ENCODE assay signal across 17 cellular contexts in the genomic region with DNA sequence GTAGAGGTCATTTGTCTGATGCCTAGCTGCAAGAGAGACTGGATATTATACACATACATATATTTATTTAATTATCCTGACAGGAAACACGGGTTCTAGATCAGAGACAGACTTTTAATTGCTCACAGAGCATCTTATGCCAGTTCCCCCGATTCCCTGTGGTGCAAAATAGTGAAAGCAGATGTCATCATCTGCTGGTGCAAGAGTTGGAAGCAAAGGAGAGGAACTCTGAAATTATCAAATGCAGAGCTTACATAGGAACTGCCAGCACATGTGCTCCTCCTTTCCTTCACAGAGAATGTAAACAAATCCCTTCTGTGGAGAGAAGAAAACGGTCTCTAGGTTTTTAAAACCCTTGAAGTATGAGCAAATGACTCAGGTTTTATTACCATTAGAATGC.
A peak's percentile ranks its signal among the peaks of the same experiment; 100 is the strongest.
DNase-seq lines count a peak whose midpoint lies in the region; ATAC-seq and TF ChIP-seq lines count a peak whose summit lies in the region.
"Had no signal": no experiment of that assay in that cellular context is flagged by ENCODE, and none has a peak within 500 bp of the region (broad histone marks: within the 10 kb centered on the region; RNA-seq: fewer than 3 reads in every experiment).

No MANE protein-coding gene starts in this region.

- no CpG with 5 or more reads among the region's 3 CpGs for WGBS in IMR-90 (ENCODE audit: extremely low coverage in 2 of 2, insufficient read length in 1 of 2), 2 experiments

- no peaks in the 10 kb centered on the region for H3K4me1 ChIP-seq in IMR-90 (ENCODE audit: control insufficient read depth, insufficient read depth, low read length)

- no peak for TF ChIP-seq CTCF in IMR-90 (conservative IDR thresholded peaks at IDR 0.05; ENCODE audit: low read depth, low read length)
- no peak for TF ChIP-seq CTCF in choroid plexus epithelial cell (conservative IDR thresholded peaks at IDR 0.05; ENCODE audit: low read depth, low read length)
- no peak for TF ChIP-seq CTCF in nephron progenitor cell (IDR thresholded peaks at IDR 0.05)
- TF ChIP-seq CTCF in GM13977 (IDR thresholded peaks at IDR 0.05; ENCODE audit: extremely low read depth, insufficient read depth, missing control alignments): no peak

- H3K18ac ChIP-seq in IMR-90 (ENCODE audit: low read depth, low read length): no peak overlapping the region

- no peaks in the 10 kb centered on the region for H3K36me3 ChIP-seq in IMR-90 (ENCODE audit: control insufficient read depth, insufficient read depth, low read length)

- ATAC-seq in IMR-90 (ENCODE audit: low read depth): peak; percentile 81

- peaks cover 4% of the 10 kb centered on the region for H3K9me3 Mint-ChIP-seq in nephron progenitor cell
- H3K9me3 Mint-ChIP-seq: CD4-positive, CD25-positive, alpha-beta regulatory T cell had no signal

- H3K36me3 Mint-ChIP-seq in nephron progenitor cell (ENCODE audit: low read depth): peaks cover 14% of the 10 kb centered on the region

- no peak overlapping the region for H3K4me3 Mint-ChIP-seq in nephron progenitor cell
- H3K4me3 Mint-ChIP-seq: CD4-positive, CD25-positive, alpha-beta regulatory T cell had no signal

- H3K4me3 ChIP-seq in IMR-90 (ENCODE audit: insufficient read depth, low read depth, low read length): no peak overlapping the region
- no peak overlapping the region for H3K4me3 ChIP-seq in choroid plexus epithelial cell (ENCODE audit: low read depth, low read length)

- peak overlapping the region; percentile 17 for H3K27ac Mint-ChIP-seq in nephron progenitor cell
- H3K27ac Mint-ChIP-seq: CD4-positive, CD25-positive, alpha-beta regulatory T cell had no signal

- BruUV-seq in IMR-90 (replicated peaks; lab: Mats Ljungman, UMichigan): no TSS peak

- H2BK120ac ChIP-seq in IMR-90 (ENCODE audit: low read depth, low read length): no peak overlapping the region

- no peaks in the 10 kb centered on the region for H3K27me3 Mint-ChIP-seq in nephron progenitor cell (ENCODE audit: low read depth, poor library complexity)
- H3K27me3 Mint-ChIP-seq: CD4-positive, CD25-positive, alpha-beta regulatory T cell had no signal

- no peaks in the 10 kb centered on the region for H3K9me3 ChIP-seq in IMR-90 (ENCODE audit: control insufficient read depth, insufficient read depth, low read length)

- H3K9me1 ChIP-seq in IMR-90 (ENCODE audit: insufficient read depth, low read length): no peaks in the 10 kb centered on the region

- no peaks in the 10 kb centered on the region for H4K20me1 ChIP-seq in IMR-90 (ENCODE audit: insufficient read depth, low read length)

- H3K4ac ChIP-seq in IMR-90 (ENCODE audit: low read depth, low read length): no peak overlapping the region

- H2AFZ ChIP-seq in IMR-90 (replicated peaks; ENCODE audit: low read length, poor library complexity): no peak overlapping the region

- in situ Hi-C loops in IMR-90 (cut with MboI; ENCODE audit: low sequenced_read_pairs): no loop called here
- in situ Hi-C loops in GM13977 (cut with MboI; ENCODE audit: low pct_unique_long_range_greater_than_20kb, low sequenced_read_pairs, unreplicated experiment): no loop called here

- H3K56ac ChIP-seq in IMR-90 (ENCODE audit: extremely low read depth, insufficient read depth, low read length): no peak overlapping the region

- no peak overlapping the region for H2BK20ac ChIP-seq in IMR-90 (ENCODE audit: low read depth, low read length)

- POLR2A ChIA-PET in IMR-90 (lab: Charles Lee; ENCODE audit: unreplicated experiment): no interaction called here

- no peak overlapping the region for H4K5ac ChIP-seq in IMR-90 (ENCODE audit: low read depth, low read length)

- no peaks in the 10 kb centered on the region for H3K79me1 ChIP-seq in IMR-90 (ENCODE audit: low read depth in 1 of 2, low read length in 2 of 2)

- H4K8ac ChIP-seq in IMR-90 (ENCODE audit: low read depth in 2 of 2, low read length in 2 of 2): no peak overlapping the region

- TF ChIP-seq RAD21 in IMR-90 (IDR thresholded peaks at IDR 0.05; ENCODE audit: low read length): no peak

- no peak overlapping the region for H2BK5ac ChIP-seq in IMR-90 (ENCODE audit: low read depth, low read length, poor library complexity, severe bottlenecking)

- no peak overlapping the region for H2AK9ac ChIP-seq in IMR-90 (replicated peaks; ENCODE audit: low read depth, low read length, poor library complexity)

- no peak overlapping the region for H2AK5ac ChIP-seq in IMR-90 (ENCODE audit: low read depth, low read length)

- H4K91ac ChIP-seq in IMR-90 (ENCODE audit: insufficient read depth, low read depth, low read length): no peak overlapping the region

- intact Hi-C loops in IMR-90 (cut with micrococcal nuclease): no loop called here

- peaks cover 52% of the 10 kb centered on the region for H3K4me1 Mint-ChIP-seq in nephron progenitor cell
- H3K4me1 Mint-ChIP-seq: CD4-positive, CD25-positive, alpha-beta regulatory T cell had no signal

- H3K23ac ChIP-seq in IMR-90 (ENCODE audit: low read depth, low read length): no peak overlapping the region

- no peak overlapping the region for H3K9ac ChIP-seq in IMR-90 (ENCODE audit: low read depth, low read length)

- dilution Hi-C loops in IMR-90 (cut with HindIII; ENCODE audit: low sequenced_read_pairs, unreplicated experiment): no loop called here

- no peak overlapping the region for H3K4me2 ChIP-seq in IMR-90 (ENCODE audit: low read depth, low read length)

- TF ChIP-seq POLR2A in IMR-90 (IDR thresholded peaks at IDR 0.05; ENCODE audit: low read depth, low read length): no peak

- no peaks in the 10 kb centered on the region for H3K27me3 ChIP-seq in IMR-90 (ENCODE audit: control insufficient read depth, insufficient read depth, low read length)

- no peak overlapping the region for H3K27ac ChIP-seq in IMR-90 (ENCODE audit: insufficient read depth, low read length)
- H3K27ac ChIP-seq: 22Rv1 had no signal

- H3K14ac ChIP-seq in IMR-90 (replicated peaks; ENCODE audit: low read depth, low read length): no peak overlapping the region

- DNase-seq in DMS 273 (lab: John Stamatoyannopoulos, UW; ENCODE audit: unreplicated experiment): peak; percentile 7
- no peak for DNase-seq in DMS 273 treated with DMSO at 0.1 percent for 48 hours (lab: John Stamatoyannopoulos, UW)
- peak; percentile 67 for DNase-seq in IMR-90
- peak; percentile 31 for DNase-seq in choroid plexus epithelial cell (ENCODE audit: low read depth)
- no peak for DNase-seq in nephron progenitor cell
- DNase-seq in NCI-H1417 treated with DMSO at 0.1 percent for 48 hours (lab: John Stamatoyannopoulos, UW): no peak
- no peak for DNase-seq in NCI-H82 treated with DMSO at 0.1 percent for 48 hours (lab: John Stamatoyannopoulos, UW; ENCODE audit: unreplicated experiment)
- DNase-seq in GM13977 (ENCODE audit: low spot score): no peak
- DNase-seq: Calu3; CD4-positive, CD25-positive, alpha-beta regulatory T cell; DMS79 treated with DMSO at 0.1 percent for 48 hours; NCI-H1417; NCI-H2081; NCI-H345; NCI-H774; SIG-M5 had no signal

- no peak overlapping the region for H2BK15ac ChIP-seq in IMR-90 (ENCODE audit: low read depth, low read length)

- CTCF ChIA-PET in IMR-90 (lab: Yijun Ruan, JAX): no interaction called here

TF ChIP-seq in IMR-90, 13 proteins besides CTCF, POLR2A, EP300 and RAD21:
- TF ChIP-seq RCOR1 (IDR thresholded peaks at IDR 0.05; ENCODE audit: insufficient replicate concordance, low read length): no peak
- TF ChIP-seq, protein P1, sequence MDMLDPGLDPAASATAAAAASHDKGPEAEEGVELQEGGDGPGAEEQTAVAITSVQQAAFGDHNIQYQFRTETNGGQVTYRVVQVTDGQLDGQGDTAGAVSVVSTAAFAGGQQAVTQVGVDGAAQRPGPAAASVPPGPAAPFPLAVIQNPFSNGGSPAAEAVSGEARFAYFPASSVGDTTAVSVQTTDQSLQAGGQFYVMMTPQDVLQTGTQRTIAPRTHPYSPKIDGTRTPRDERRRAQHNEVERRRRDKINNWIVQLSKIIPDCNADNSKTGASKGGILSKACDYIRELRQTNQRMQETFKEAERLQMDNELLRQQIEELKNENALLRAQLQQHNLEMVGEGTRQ (IDR thresholded peaks at IDR 0.05; ENCODE audit: low read depth, low read length): no peak
- no peak for TF ChIP-seq MAFK (IDR thresholded peaks at IDR 0.05; ENCODE audit: low read depth, low read length)
- no peak for TF ChIP-seq CHD1 (IDR thresholded peaks at IDR 0.05; ENCODE audit: low read depth, low read length)
- TF ChIP-seq NFE2L2 (IDR thresholded peaks at IDR 0.05; ENCODE audit: low read depth, low read length): no peak
- TF ChIP-seq SMC3 (IDR thresholded peaks at IDR 0.05; ENCODE audit: low read depth, low read length): no peak
- TF ChIP-seq BHLHE40 (IDR thresholded peaks at IDR 0.05; ENCODE audit: low read depth, low read length): no peak
- no peak for TF ChIP-seq FOS (IDR thresholded peaks at IDR 0.05; ENCODE audit: low read depth, low read length)
- no peak for TF ChIP-seq CEBPB (IDR thresholded peaks at IDR 0.05; ENCODE audit: low read depth, low read length)

Comparison
In these comparisons a context has a peak if more than half of its experiments do, and no peak if none do; other contexts are left out.
1. DNase-seq: peak in DMS 273 (single experiment), IMR-90 (single experiment) and choroid plexus epithelial cell (single experiment); none in DMS 273 treated with DMSO at 0.1 percent for 48 hours (single experiment), nephron progenitor cell (single experiment), NCI-H1417 treated with DMSO at 0.1 percent for 48 hours (single experiment), NCI-H82 treated with DMSO at 0.1 percent for 48 hours (single experiment) and GM13977 (single experiment).